In genomic region chr4:78753091-78753490, GRCh38 we compare ENCODE assay signal across 22 cellular contexts. TPM values are rescaled to one million over a fixed set of nuclear protein-coding genes. Genes with fewer than 3 reads are reported as not detected.
DNase-seq lines count a peak whose midpoint lies in the region; ATAC-seq, FAIRE-seq and TF ChIP-seq lines count a peak whose summit lies in the region.
"Had no signal": no experiment of that assay in that cellular context is flagged by ENCODE, and none has a peak within 500 bp of the region (broad histone marks: within the 10 kb centered on the region; RNA-seq: fewer than 3 reads in every experiment).

No MANE protein-coding gene starts in this region.

- no peak overlapping the region for H3K9ac ChIP-seq in GM12878 (ENCODE audit: control insufficient read depth, insufficient read depth, low read length)

- no peak for TF ChIP-seq CTCF in GM12865 (IDR thresholded peaks at IDR 0.05; ENCODE audit: insufficient read depth, low read depth, low read length, missing control alignments)
- no peak for TF ChIP-seq CTCF in GM12878 (IDR thresholded peaks at IDR 0.05 in 2 of 3, conservative IDR thresholded peaks at IDR 0.05 in 1 of 3; ENCODE audit: control insufficient read depth in 2 of 3, extremely low read depth in 1 of 3, insufficient read depth in 1 of 3, low read depth in 3 of 3, low read length in 3 of 3)

- H3K27ac ChIP-seq in GM12878 (ENCODE audit: control insufficient read depth, insufficient read depth) = 0 out of 2 replicates have a peak overlapping the region, but pooled peaks have one; percentile 5
- H3K27ac ChIP-seq: HL-60 had no signal

- no peaks in the 10 kb centered on the region for H3K79me2 ChIP-seq in GM12878 (ENCODE audit: control insufficient read depth, insufficient read depth, low read length)

- H3K4me1 ChIP-seq in GM12878 (ENCODE audit: control insufficient read depth, insufficient read depth, low read length) = peaks cover 42% of the 10 kb centered on the region

- RAD21 ChIA-PET in GM12878 (lab: Charles Lee; ENCODE audit: unreplicated experiment) = interaction anchor here (0.6 to 3.5 kb wide), 7 partner anchors 14 to 693 kb away, joined by 3 to 14 read pairs (median 3); no protein-coding TSS in a partner anchor

- no peak overlapping the region for H3K4me3 ChIP-seq in GM12865 (ENCODE audit: low read depth, low read length)
- no peak overlapping the region for H3K4me3 ChIP-seq in GM12878

- in situ Hi-C loops in GM12878 (cut with MboI) = loop anchor here (25.0 kb wide), 1 partner anchor 1309 kb away; the partner anchor contains the start of gene ANTXR2

- ATAC-seq in GM18907 (IDR thresholded peaks at IDR 0.05; ENCODE audit: unreplicated experiment) = peak; percentile 43
- ATAC-seq in HG02981 (IDR thresholded peaks at IDR 0.05; ENCODE audit: unreplicated experiment) = peak; percentile 25
- ATAC-seq in GM12878 = 0 out of 3 replicates have a peak, but pooled peaks have one; percentile 3
- no peak for ATAC-seq in HG02973 (IDR thresholded peaks at IDR 0.05; ENCODE audit: unreplicated experiment)
- ATAC-seq: HepG2, PC-3 had no signal

- H3K27me3 ChIP-seq in GM12878 (replicated peaks in 1 of 2; ENCODE audit: control insufficient read depth in 2 of 2, insufficient read depth in 2 of 2, low read length in 1 of 2) = no peaks in the 10 kb centered on the region

- FAIRE-seq in GM12878 (lab: Jason Lieb, UNC) = peak; percentile 54
- FAIRE-seq: A204.1, D721Med, H54, HepG2 had no signal

- TF ChIP-seq RAD21 in GM12878 (IDR thresholded peaks at IDR 0.05; ENCODE audit: insufficient read depth, low read depth, low read length) = no peak

- no peak for TF ChIP-seq EP300 in GM12878 (IDR thresholded peaks at IDR 0.05; ENCODE audit: borderline replicate concordance in 1 of 2, control insufficient read depth in 1 of 2, low read depth in 2 of 2, low read length in 2 of 2)

- no peaks in the 10 kb centered on the region for H4K20me1 ChIP-seq in GM12878 (ENCODE audit: control insufficient read depth, insufficient read depth)

- intact Hi-C loops in GM12878 (cut with micrococcal nuclease; ENCODE audit: unreplicated experiment) = loop anchor here (2.0 kb wide), 1 partner anchor 14 kb away; no protein-coding TSS in a partner anchor

- POLR2A ChIA-PET in GM12878 (lab: Charles Lee) = interaction anchor here (0.7 to 1.4 kb wide), 9 partner anchors 13 to 143 kb away, joined by 3 to 5 read pairs (median 4); no protein-coding TSS in a partner anchor

- H3K9me3 ChIP-seq in GM12878 (replicated peaks; ENCODE audit: control insufficient read depth, insufficient read depth, low read length) = no peaks in the 10 kb centered on the region; the same call in 1 of the 3 replicates

- DNase-seq in GM12865 (ENCODE audit: low read depth) (peak; percentile 76), GM12878 (ENCODE audit: low read depth, low spot score) (peak; percentile 71), NCI-H146 treated with DMSO at 0.1 percent for 48 hours (lab: John Stamatoyannopoulos, UW; ENCODE audit: unreplicated experiment) (no peak), SHP77 treated with DMSO at 0.1 percent for 48 hours (lab: John Stamatoyannopoulos, UW) (no peak)
- no peak for DNase-seq in effector CD8-positive, alpha-beta T cell (lab: John Stamatoyannopoulos, UW)
- DNase-seq: DMS53, KBM-7, NCI-H1417, NCI-H187, NCI-H2107, NCI-H446 treated with DMSO at 0.1 percent for 48 hours, NCI-H526 treated with DMSO at 0.1 percent for 48 hours, PC-3, Right ventricle myocardium superior had no signal

- H3K4me2 ChIP-seq in GM12878 (ENCODE audit: control insufficient read depth, insufficient read depth) = 0 out of 2 replicates have a peak overlapping the region, but pooled peaks have one; percentile 0

- CTCF ChIA-PET in GM12878 (lab: Yijun Ruan, JAX) = interaction anchor here (1.1 to 3.3 kb wide), 5 partner anchors 14 to 185 kb away, joined by 3 to 16 read pairs (median 3); no protein-coding TSS in a partner anchor

- BruUV-seq in GM12878 (replicated peaks; lab: Mats Ljungman, UMichigan) = no TSS peak

- H2AFZ ChIP-seq in GM12878 (ENCODE audit: control insufficient read depth, low read depth, low read length) = no peak overlapping the region

- SMC1A ChIA-PET in GM12878 (lab: Charles Lee; ENCODE audit: uncharacterized antibody, unreplicated experiment) = interaction anchor here (0.7 to 4.7 kb wide), 17 partner anchors 8 to 139 kb away, joined by 3 to 32 read pairs (median 5); no protein-coding TSS in a partner anchor

- 12% methylated on average over 2 of the region's 2 CpGs for WGBS in GM12878 (ENCODE audit: insufficient coverage, insufficient replicate concordance, low lambda C conversion rate, missing lambda C conversion rate)

- no peak for TF ChIP-seq POLR2A in GM12878 (IDR thresholded peaks at IDR 0.05; ENCODE audit: low read depth, low read length)

- no peaks in the 10 kb centered on the region for H3K36me3 ChIP-seq in GM12878 (ENCODE audit: control insufficient read depth in 2 of 2, insufficient read depth in 2 of 2, low read length in 1 of 2)

TF ChIP-seq in GM12878, 131 proteins besides CTCF, POLR2A, EP300 and RAD21 (continues in another document):
- TF ChIP-seq ELK1 (IDR thresholded peaks at IDR 0.05; ENCODE audit: low read depth, low read length) (no peak), BCL11A (IDR thresholded peaks at IDR 0.05; ENCODE audit: low read depth, low read length) (peak; percentile 30; the same call in 1 of the 2 replicates), EGR1 (IDR thresholded peaks at IDR 0.05; ENCODE audit: borderline replicate concordance in 1 of 2, low read depth in 2 of 2, low read length in 2 of 2) (no peak), SIN3A (IDR thresholded peaks at IDR 0.05; ENCODE audit: low read depth, low read length) (no peak), STAT3 (IDR thresholded peaks at IDR 0.05; ENCODE audit: low read depth, low read length) (no peak), ZNF622 (IDR thresholded peaks at IDR 0.05) (no peak), MYC (IDR thresholded peaks at IDR 0.05; ENCODE audit: insufficient read depth, insufficient read length, insufficient replicate concordance, low read length, severe bottlenecking) (no peak), CBX3 (IDR thresholded peaks at IDR 0.05; ENCODE audit: borderline replicate concordance, low read depth) (no peak)
- TF ChIP-seq, protein P1, sequence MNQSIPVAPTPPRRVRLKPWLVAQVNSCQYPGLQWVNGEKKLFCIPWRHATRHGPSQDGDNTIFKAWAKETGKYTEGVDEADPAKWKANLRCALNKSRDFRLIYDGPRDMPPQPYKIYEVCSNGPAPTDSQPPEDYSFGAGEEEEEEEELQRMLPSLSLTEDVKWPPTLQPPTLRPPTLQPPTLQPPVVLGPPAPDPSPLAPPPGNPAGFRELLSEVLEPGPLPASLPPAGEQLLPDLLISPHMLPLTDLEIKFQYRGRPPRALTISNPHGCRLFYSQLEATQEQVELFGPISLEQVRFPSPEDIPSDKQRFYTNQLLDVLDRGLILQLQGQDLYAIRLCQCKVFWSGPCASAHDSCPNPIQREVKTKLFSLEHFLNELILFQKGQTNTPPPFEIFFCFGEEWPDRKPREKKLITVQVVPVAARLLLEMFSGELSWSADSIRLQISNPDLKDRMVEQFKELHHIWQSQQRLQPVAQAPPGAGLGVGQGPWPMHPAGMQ (IDR thresholded peaks at IDR 0.05; ENCODE audit: borderline replicate concordance) = no peak

RNA-seq across cellular contexts. Expression of gene BMP2K, which starts 23.1 kb away (rescaled TPM):
- total RNA-seq in GM12878 (2013; cell fraction: nucleolus; rRNA removed) = 264 and 275 TPM in 2 replicates
- total RNA-seq in GM12878 (2014; rRNA removed) (36.3 and 41.1 TPM in 2 replicates), GM12878 (2014; rRNA removed; fragmentation: Illumina TruSeq; extraction: Trizol) (36.0 and 36.2 TPM in 2 replicates), GM12878 (2021) (24.9 and 25.6 TPM in 2 replicates)
- polyA plus RNA-seq in GM12878 (2011; ENCODE audit: low read depth) = 2.5 TPM
- polyA plus RNA-seq in GM12878 (2011; rRNA removed) (84.6 and 87.0 TPM in 2 replicates), GM12878 (2014; fragmentation: Illumina TruSeq; extraction: Trizol) (27.3 and 35.5 TPM in 2 replicates), GM12878 (2014; fragmentation: Nextera tagmentation; extraction: Ambion mirVana) (1 to 10 TPM; 5.4 to 8.6 TPM), GM12878 (2014; rRNA removed) (18.2 and 24.6 TPM in 2 replicates), GM12878 (2016; fragmentation: Nextera tagmentation; extraction: Ambion mirVana) (10 to 100 TPM in 1 of 2 experiments, 1 to 10 TPM in 1; 3.3 to 11.3 TPM)
- 37.7 and 39.0 TPM in 2 replicates for polyA plus RNA-seq in GM12878 (2011; cell fraction: cytosol; rRNA removed)
- polyA plus RNA-seq in GM12878 (2011; cell fraction: nucleus; rRNA removed) = 123 and 134 TPM in 2 replicates
- polyA plus RNA-seq in GM12878 (2012) = 7.6 and 8.8 TPM in 2 replicates
- polyA minus RNA-seq in GM12878 (2011; rRNA and poly(A)+ RNA removed) = 131 and 158 TPM in 2 replicates
- polyA minus RNA-seq in GM12878 (2011; cell fraction: cytosol; rRNA and poly(A)+ RNA removed) = 27.3 and 36.6 TPM in 2 replicates
- polyA minus RNA-seq in GM12878 (2011; cell fraction: nucleus; rRNA and poly(A)+ RNA removed) = 180 and 273 TPM in 2 replicates

Comparison
In these comparisons a context has a peak if more than half of its experiments do, and no peak if none do; other contexts are left out.
1. DNase-seq: peak in GM12865 (single experiment) and GM12878 (single experiment); none in NCI-H146 treated with DMSO at 0.1 percent for 48 hours (single experiment), SHP77 treated with DMSO at 0.1 percent for 48 hours (single experiment) and effector CD8-positive, alpha-beta T cell (single experiment).